In genomic region chr2:28909655-28910054, GRCh38 we compare ENCODE assay signal across 1 cellular context.
TF ChIP-seq lines count a peak whose summit lies in the region.

No MANE protein-coding gene starts in this region.

TF ChIP-seq in HepG2, 621 proteins besides CTCF, POLR2A, EP300 and RAD21:
- TF ChIP-seq ZNF121 (CRISPR knock-in tag; IDR thresholded peaks at IDR 0.05): peak; percentile 81
- 0 out of 2 replicates have a peak, but pooled peaks have one; percentile 14 for TF ChIP-seq DR1 (CRISPR knock-in tag; IDR thresholded peaks at IDR 0.05)
- 0 out of 2 replicates have a peak, but pooled peaks have one; percentile 28 for TF ChIP-seq POLR2G (IDR thresholded peaks at IDR 0.05; ENCODE audit: low read depth, low read length)
- no peak for TF ChIP-seq ZNF362 (CRISPR knock-in tag; IDR thresholded peaks at IDR 0.05; ENCODE audit: borderline replicate concordance)
